ENCODE assay signal across 17 cellular contexts in the genomic region with DNA sequence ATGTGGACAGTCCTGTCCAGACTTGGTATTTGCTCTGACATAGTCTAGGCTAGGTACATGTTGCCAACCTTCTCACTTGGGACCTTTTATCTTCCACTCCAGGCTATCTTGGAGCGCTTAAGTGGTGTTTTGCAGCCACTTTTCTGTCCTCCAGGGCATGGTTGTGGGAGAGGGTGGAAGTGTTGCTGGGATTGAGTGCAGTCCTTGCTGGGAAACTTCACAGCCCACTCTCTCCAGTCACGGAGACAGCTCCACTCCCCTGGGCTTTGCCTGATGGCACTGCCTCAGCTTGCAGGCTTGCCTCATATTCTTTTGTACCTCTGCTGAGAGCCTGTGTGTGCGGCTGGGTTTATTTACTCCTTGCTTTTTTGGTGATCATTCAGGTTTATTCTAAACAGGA.
"Had no signal": no experiment of that assay in that cellular context is flagged by ENCODE, and none has a peak within 500 bp of the region (broad histone marks: within the 10 kb centered on the region; RNA-seq: fewer than 3 reads in every experiment).

No MANE protein-coding gene starts in this region.

- H3K9me3 Mint-ChIP-seq: activated B cell treated with CpG ODN at 0.5 μM for 24 hours; activated naive CD4-positive, alpha-beta T cell treated with anti-CD3 and anti-CD28 coated beads for 36 hours; effector memory CD8-positive, alpha-beta T cell; nephron; stimulated activated naive CD8-positive, alpha-beta T cell treated with anti-CD3 and anti-CD28 coated beads, Interleukin-15, Interleukin-2, amounts not matched to agents 100 ng/mL and 50 ng/mL, for 24 hours; type B pancreatic cell had no signal

- ATAC-seq: effector memory CD8-positive, alpha-beta T cell; gastrocnemius medialis; right lobe of liver had no signal

- H3K27me3 ChIP-seq: gastrocnemius medialis, right lobe of liver, SJCRH30, suprapubic skin had no signal

- H3K27me3 Mint-ChIP-seq: activated B cell treated with CpG ODN at 0.5 μM for 24 hours; effector memory CD8-positive, alpha-beta T cell; stimulated activated naive CD8-positive, alpha-beta T cell treated with anti-CD3 and anti-CD28 coated beads, Interleukin-15, Interleukin-2, amounts not matched to agents 100 ng/mL and 50 ng/mL, for 24 hours; type B pancreatic cell had no signal

- H3K27ac Mint-ChIP-seq: activated B cell treated with CpG ODN at 0.5 μM for 24 hours; activated naive CD4-positive, alpha-beta T cell treated with anti-CD3 and anti-CD28 coated beads for 36 hours; nephron; stimulated activated naive CD8-positive, alpha-beta T cell treated with anti-CD3 and anti-CD28 coated beads, Interleukin-15, Interleukin-2, amounts not matched to agents 100 ng/mL and 50 ng/mL, for 24 hours; type B pancreatic cell had no signal

- H3K9me3 ChIP-seq: gastrocnemius medialis, right lobe of liver, SJCRH30, suprapubic skin had no signal

- H3K4me3 Mint-ChIP-seq: activated B cell treated with CpG ODN at 0.5 μM for 24 hours; activated naive CD4-positive, alpha-beta T cell treated with anti-CD3 and anti-CD28 coated beads for 36 hours; effector memory CD8-positive, alpha-beta T cell; nephron; stimulated activated naive CD8-positive, alpha-beta T cell treated with anti-CD3 and anti-CD28 coated beads, Interleukin-15, Interleukin-2, amounts not matched to agents 100 ng/mL and 50 ng/mL, for 24 hours; type B pancreatic cell had no signal

- H3K4me1 ChIP-seq: SJCRH30, suprapubic skin had no signal

- H3K27ac ChIP-seq: gastrocnemius medialis, right lobe of liver, SJCRH30, suprapubic skin had no signal

- DNase-seq: activated B cell treated with CpG ODN at 0.5 μM for 24 hours; activated CD4-positive, alpha-beta T cell treated with anti-CD3 and anti-CD28 coated beads for 48 hours; activated CD8-positive, alpha-beta memory T cell treated with anti-CD3 and anti-CD28 coated beads for 24 hours; activated naive CD4-positive, alpha-beta T cell treated with anti-CD3 and anti-CD28 coated beads for 36 hours; dermis blood vessel endothelial cell; effector memory CD8-positive, alpha-beta T cell; gastrocnemius medialis; occipital lobe; right lobe of liver; SJCRH30; stimulated activated CD4-positive, alpha-beta T cell treated with anti-CD3 and anti-CD28 coated beads, Interleukin-4, amount 100 ng/mL, for 4 hours; stimulated activated CD8-positive, alpha-beta memory T cell treated with anti-CD3 and anti-CD28 coated beads, Interleukin-4, amount 100 ng/mL, for 48 hours had no signal

- H3K4me3 ChIP-seq: gastrocnemius medialis, right lobe of liver, SJCRH30, smooth muscle cell, suprapubic skin had no signal
